In the genomic region with DNA sequence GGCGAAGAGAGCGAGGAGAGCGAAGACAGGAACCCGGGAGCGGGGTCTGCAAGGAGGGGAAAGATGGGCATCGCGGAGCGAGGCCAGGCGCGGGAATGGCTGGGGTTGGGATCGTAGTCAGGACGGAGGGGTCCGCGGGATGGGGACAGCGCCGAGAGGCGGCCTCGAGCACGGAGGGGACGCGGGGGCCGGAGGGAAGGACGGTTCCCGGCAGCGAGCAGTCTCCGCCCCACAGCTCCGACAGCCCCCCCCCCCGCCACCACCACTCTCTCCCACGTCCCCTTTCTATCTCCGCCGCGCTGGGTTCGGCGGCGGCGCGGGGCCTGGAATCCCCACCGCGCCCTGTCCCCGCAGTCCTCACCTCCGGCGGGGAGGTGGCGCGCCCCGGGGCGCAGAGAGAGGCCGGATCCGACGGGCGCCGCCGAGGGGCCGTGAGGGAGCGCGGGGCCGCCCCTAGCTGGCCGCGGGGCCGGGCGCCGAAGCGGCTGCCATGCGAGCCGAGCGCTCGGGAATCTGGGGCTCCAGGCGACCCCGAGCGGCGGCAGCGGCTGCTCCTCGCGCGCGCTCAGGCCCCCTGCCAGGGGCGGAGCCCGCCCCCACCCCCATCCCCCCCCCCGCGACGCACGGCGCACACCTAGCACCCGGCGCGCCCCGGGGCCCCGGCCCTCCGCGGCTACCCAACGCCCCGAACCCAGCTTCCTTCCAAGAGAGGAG, we compare ENCODE assay signal across 8 cellular contexts. TPM values are rescaled to one million over a fixed set of nuclear protein-coding genes. Genes with fewer than 3 reads are reported as not detected.
A peak's percentile ranks its signal among the peaks of the same experiment; 100 is the strongest.
DNase-seq lines count a peak whose midpoint lies in the region; ATAC-seq and TF ChIP-seq lines count a peak whose summit lies in the region.

A gene with protein sequence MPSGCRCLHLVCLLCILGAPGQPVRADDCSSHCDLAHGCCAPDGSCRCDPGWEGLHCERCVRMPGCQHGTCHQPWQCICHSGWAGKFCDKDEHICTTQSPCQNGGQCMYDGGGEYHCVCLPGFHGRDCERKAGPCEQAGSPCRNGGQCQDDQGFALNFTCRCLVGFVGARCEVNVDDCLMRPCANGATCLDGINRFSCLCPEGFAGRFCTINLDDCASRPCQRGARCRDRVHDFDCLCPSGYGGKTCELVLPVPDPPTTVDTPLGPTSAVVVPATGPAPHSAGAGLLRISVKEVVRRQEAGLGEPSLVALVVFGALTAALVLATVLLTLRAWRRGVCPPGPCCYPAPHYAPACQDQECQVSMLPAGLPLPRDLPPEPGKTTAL (minus strand): TSS at position 515 of the 714 bp plus-strand sequence. CDS start 723 bp downstream, outside the sequence.

- H3K9me3 ChIP-seq in BLaER1, result no peaks in the 10 kb centered on the region

- TF ChIP-seq POLR2A in lower leg skin (IDR thresholded peaks at IDR 0.05), result no peak

- peak within 1 kb of the TSS; percentile 99 for H3K4me2 ChIP-seq in BLaER1

- WGBS in lower leg skin, 2 donors, result 0 to 1% methylated on average over 26 to 48 of the region's 91 CpGs

- H3K27me3 ChIP-seq in BLaER1, result peaks cover 45% of the 10 kb centered on the region

- no peak for ATAC-seq in HG03095 (IDR thresholded peaks at IDR 0.05; ENCODE audit: unreplicated experiment)

- DNase-seq in HEK293T (ENCODE audit: extremely low spot score) (peak; percentile 55), T-helper 22 cell (ENCODE audit: low read depth) (peak; percentile 21), lower leg skin (ENCODE audit: low spot score in 2 of 2) (no peak), OCI-M2 (lab: John Stamatoyannopoulos, UW; ENCODE audit: unreplicated experiment) (no peak)
- DNase-seq in stimulated activated naive CD4-positive, alpha-beta T cell treated with Interleukin-2 at 50 U/mL for 16 hours (lab: John Stamatoyannopoulos, UW), result peak; percentile 16

- H3K4me3 ChIP-seq in BLaER1, result peak within 1 kb of the TSS; percentile 70
- peak within 1 kb of the TSS; percentile 41 for H3K4me3 ChIP-seq in lower leg skin (ENCODE audit: low read depth, poor library complexity, severe bottlenecking)

- intact Hi-C loops in lower leg skin (cut with DNase I; ENCODE audit: low total_unique reads), result no loop called here

- TF ChIP-seq CTCF in lower leg skin (IDR thresholded peaks at IDR 0.05), result no peak

- POLR2A ChIA-PET in HEK293T (lab: Yijun Ruan, JAX), result interaction anchor here (0.6 to 2.4 kb wide), 2 partner anchors 22 to 51 kb away, joined by 3 to 18 read pairs; a partner anchor contains a TSS

- CTCF ChIA-PET in HEK293T (lab: Yijun Ruan, JAX), result interaction anchor here (1.2 to 1.6 kb wide), 2 partner anchors 41 to 51 kb away, joined by 3 to 5 read pairs; no protein-coding TSS in a partner anchor

- H3K27ac ChIP-seq in BLaER1, result no peak within 1 kb of the TSS
- H3K27ac ChIP-seq in cingulate gyrus (ENCODE audit: low read depth, low read length), result peak within 1 kb of the TSS; percentile 29

- peaks cover 17% of the 10 kb centered on the region; the same call in 1 of the 2 replicates for H4K20me1 ChIP-seq in BLaER1

- H3K9ac ChIP-seq in BLaER1, result peak within 1 kb of the TSS; percentile 57; the same call in 1 of the 2 replicates

- H3K4me1 ChIP-seq in BLaER1, result no peaks in the 10 kb centered on the region

- peaks cover 28% of the 10 kb centered on the region for H3K36me3 ChIP-seq in BLaER1

TF ChIP-seq in HEK293T, 16 proteins besides CTCF, POLR2A, EP300 and RAD21:
- TF ChIP-seq FOXA1 (IDR thresholded peaks at IDR 0.05), result no peak
- peak; percentile 35; the same call in 1 of the 2 replicates for TF ChIP-seq L3MBTL2 (conservative IDR thresholded peaks at IDR 0.05)

RNA-seq across cellular contexts. Expression of the gene that starts here (rescaled TPM):
- total RNA-seq in lower leg skin, result 10 to 100 TPM; 29.3 to 55.0 (median 39.4) TPM

Comparison
In these comparisons a context has a peak if more than half of its experiments do, and no peak if none do; other contexts are left out.
1. DNase-seq: peak in HEK293T (single experiment), T-helper 22 cell (single experiment) and stimulated activated naive CD4-positive, alpha-beta T cell treated with Interleukin-2 at 50 U/mL for 16 hours (single experiment); none in lower leg skin (0 of 2) and OCI-M2 (single experiment).